In genomic region chr15:59380902-59381610, GRCh38 we compare ENCODE assay signal across 32 cellular contexts. TPM values are rescaled to one million over a fixed set of nuclear protein-coding genes. Genes with fewer than 3 reads are reported as not detected.
A peak's percentile ranks its signal among the peaks of the same experiment; 100 is the strongest.
DNase-seq lines count a peak whose midpoint lies in the region; ATAC-seq and TF ChIP-seq lines count a peak whose summit lies in the region.
"Had no signal": no experiment of that assay in that cellular context is flagged by ENCODE, and none has a peak within 500 bp of the region (broad histone marks: within the 10 kb centered on the region; RNA-seq: fewer than 3 reads in every experiment).

No MANE protein-coding gene starts in this region.

- H3K79me1 ChIP-seq in IMR-90 (ENCODE audit: low read depth in 1 of 2, low read length in 2 of 2) = 0 out of 4 replicates have a peak, but pooled peaks cover 0 to 3% of the 10 kb centered on the region in 2 experiments

- H3K27me3 ChIP-seq in IMR-90 (ENCODE audit: control insufficient read depth, insufficient read depth, low read length) (no peaks in the 10 kb centered on the region), tibial artery (no peaks in the 10 kb centered on the region)
- H3K27me3 ChIP-seq: SJCRH30, testis had no signal

- CTCF ChIA-PET in IMR-90 (lab: Yijun Ruan, JAX) = interaction anchor here (0.6 kb wide), 1 partner anchor 211 kb away, joined by 3 read pairs; no protein-coding TSS in a partner anchor
- CTCF ChIA-PET in activated naive CD4-positive, alpha-beta T cell treated with anti-CD3 and anti-CD28 coated beads for 36 hours (lab: Charles Lee) = no interaction called here

- H3K4me3 Mint-ChIP-seq in endothelial cell (ENCODE audit: unreplicated experiment) (peak overlapping the region; percentile 47), nephron progenitor cell (no peak overlapping the region)
- no peak overlapping the region for H3K4me3 Mint-ChIP-seq in activated naive CD4-positive, alpha-beta T cell treated with anti-CD3 and anti-CD28 coated beads for 36 hours
- H3K4me3 Mint-ChIP-seq: activated CD4-positive, alpha-beta memory T cell treated with anti-CD3 and anti-CD28 coated beads, Interleukin-2, amount 10 ng/mL, durations not matched to agents 7 days and 5 days; activated T-helper 17 cell treated with anti-CD3 and anti-CD28 coated beads, Interleukin-2, amount 50 U/mL, for 72 hours; CD8-positive, alpha-beta T cell; immature natural killer cell; T-helper 1 cell treated with Interleukin-12 subunit alpha and Interleukin-12 subunit beta and Interleukin-4 antibody, amounts not matched to agents 30 μg/mL and 1 μg/mL, for 36 hours had no signal

- no peak overlapping the region; the same call in 1 of the 2 replicates for H4K91ac ChIP-seq in IMR-90 (ENCODE audit: insufficient read depth, low read depth, low read length)

- peaks cover 7% of the 10 kb centered on the region for H3K9me1 ChIP-seq in IMR-90 (ENCODE audit: insufficient read depth, low read length)

- peak overlapping the region; percentile 90; the same call in 1 of the 2 replicates for H2AK5ac ChIP-seq in IMR-90 (ENCODE audit: low read depth, low read length)

- DNase-seq in Caki2 (ENCODE audit: low read depth) (peak; percentile 30), IMR-90 (no peak), endothelial cell (ENCODE audit: low spot score) (no peak), nephron progenitor cell (peak; percentile 64), SW 1271 (lab: John Stamatoyannopoulos, UW) (no peak), tibial artery (no peak), C1 segment of cervical spinal cord (lab: John Stamatoyannopoulos, UW) (no peak)
- DNase-seq in activated naive CD4-positive, alpha-beta T cell treated with anti-CD3 and anti-CD28 coated beads for 36 hours = no peak
- DNase-seq: activated CD4-positive, alpha-beta memory T cell treated with anti-CD3 and anti-CD28 coated beads, Interleukin-2, amount 10 ng/mL, durations not matched to agents 7 days and 5 days; activated CD4-positive, alpha-beta T cell treated with anti-CD3 and anti-CD28 coated beads for 1 hour; activated CD8-positive, alpha-beta memory T cell treated with anti-CD3 and anti-CD28 coated beads, Interleukin-2, amount 50 U/mL, for 48 hours; anterior cingulate cortex; CD8-positive, alpha-beta T cell; DMS153; effector memory CD4-positive, alpha-beta T cell; foreskin melanocyte; GM23248; immature natural killer cell; naive B cell; NCI-H1092; NCI-H187; NCI-H526; occipital lobe; SJCRH30; stimulated activated naive CD8-positive, alpha-beta T cell treated with anti-CD3 and anti-CD28 coated beads, Interleukin-15, Interleukin-2, amounts not matched to agents 100 U/mL and 50 U/mL, for 24 hours; testis had no signal

- no peak for ATAC-seq in IMR-90 (ENCODE audit: low read depth)
- ATAC-seq: activated naive CD4-positive, alpha-beta T cell treated with anti-CD3 and anti-CD28 coated beads, Interleukin-2, amount 50 U/mL, for 72 hours; activated T-helper 17 cell treated with anti-CD3 and anti-CD28 coated beads, Interleukin-2, amount 50 U/mL, for 72 hours; CD8-positive, alpha-beta T cell; left lobe of liver; stimulated activated naive CD8-positive, alpha-beta T cell treated with anti-CD3 and anti-CD28 coated beads, Interleukin-15, Interleukin-2, amounts not matched to agents 100 U/mL and 50 U/mL, for 24 hours had no signal

- TF ChIP-seq CTCF in IMR-90 (conservative IDR thresholded peaks at IDR 0.05; ENCODE audit: low read depth, low read length) (no peak), endothelial cell (IDR thresholded peaks at IDR 0.05; ENCODE audit: unreplicated experiment) (no peak), nephron progenitor cell (IDR thresholded peaks at IDR 0.05) (no peak), tibial artery (IDR thresholded peaks at IDR 0.05) (no peak)

- in situ Hi-C loops in Caki2 (cut with HindIII; ENCODE audit: low pct_unique_long_range_greater_than_20kb, low sequenced_read_pairs) (no loop called here), IMR-90 (cut with MboI; ENCODE audit: low sequenced_read_pairs) (no loop called here)

- no peak for TF ChIP-seq POLR2A in IMR-90 (IDR thresholded peaks at IDR 0.05; ENCODE audit: low read depth, low read length)

- H3K27me3 Mint-ChIP-seq in endothelial cell (ENCODE audit: unreplicated experiment) = no peaks in the 10 kb centered on the region
- no peaks in the 10 kb centered on the region for H3K27me3 Mint-ChIP-seq in nephron progenitor cell (ENCODE audit: low read depth, poor library complexity)
- H3K27me3 Mint-ChIP-seq in activated naive CD4-positive, alpha-beta T cell treated with anti-CD3 and anti-CD28 coated beads for 36 hours (ENCODE audit: low read depth) = peaks cover 2% of the 10 kb centered on the region
- H3K27me3 Mint-ChIP-seq: naive B cell had no signal

- dilution Hi-C loops in IMR-90 (cut with HindIII; ENCODE audit: low sequenced_read_pairs, unreplicated experiment) = no loop called here

- no peak for TF ChIP-seq RAD21 in IMR-90 (IDR thresholded peaks at IDR 0.05; ENCODE audit: low read length)

- H4K20me1 ChIP-seq in IMR-90 (ENCODE audit: insufficient read depth, low read length) = no peaks in the 10 kb centered on the region

- H3K27ac Mint-ChIP-seq in endothelial cell (ENCODE audit: unreplicated experiment) = no peak overlapping the region
- peak overlapping the region; percentile 95 for H3K27ac Mint-ChIP-seq in nephron progenitor cell
- H3K27ac Mint-ChIP-seq in activated naive CD4-positive, alpha-beta T cell treated with anti-CD3 and anti-CD28 coated beads for 36 hours = no peak overlapping the region
- H3K27ac Mint-ChIP-seq: activated CD4-positive, alpha-beta memory T cell treated with anti-CD3 and anti-CD28 coated beads, Interleukin-2, amount 10 ng/mL, durations not matched to agents 7 days and 5 days; activated naive CD4-positive, alpha-beta T cell treated with anti-CD3 and anti-CD28 coated beads, Interleukin-2, amount 50 U/mL, for 72 hours; activated T-helper 17 cell treated with anti-CD3 and anti-CD28 coated beads, Interleukin-2, amount 50 U/mL, for 72 hours; CD8-positive, alpha-beta T cell; T-helper 1 cell treated with Interleukin-12 subunit alpha and Interleukin-12 subunit beta and Interleukin-4 antibody, amounts not matched to agents 30 μg/mL and 1 μg/mL, for 36 hours had no signal

- no peak overlapping the region for H3K56ac ChIP-seq in IMR-90 (ENCODE audit: extremely low read depth, insufficient read depth, low read length)

- H3K18ac ChIP-seq in IMR-90 (ENCODE audit: low read depth, low read length) = no peak overlapping the region

- no CpG with 5 or more reads among the region's 7 CpGs for WGBS in IMR-90 (ENCODE audit: extremely low coverage in 2 of 2, insufficient read length in 1 of 2), 2 experiments

- H2BK5ac ChIP-seq in IMR-90 (ENCODE audit: low read depth, low read length, poor library complexity, severe bottlenecking) = peak overlapping the region; percentile 21

- peak overlapping the region; percentile 72 for H3K4ac ChIP-seq in IMR-90 (ENCODE audit: low read depth, low read length)

- no peaks in the 10 kb centered on the region for H3K36me3 Mint-ChIP-seq in endothelial cell (ENCODE audit: low read depth, unreplicated experiment)
- H3K36me3 Mint-ChIP-seq in nephron progenitor cell (ENCODE audit: low read depth) = peaks cover 5% of the 10 kb centered on the region
- no peaks in the 10 kb centered on the region for H3K36me3 Mint-ChIP-seq in activated naive CD4-positive, alpha-beta T cell treated with anti-CD3 and anti-CD28 coated beads for 36 hours (ENCODE audit: low read depth)
- H3K36me3 Mint-ChIP-seq: activated naive CD4-positive, alpha-beta T cell treated with anti-CD3 and anti-CD28 coated beads, Interleukin-2, amount 50 U/mL, for 72 hours; CD8-positive, alpha-beta T cell; immature natural killer cell had no signal

- H2AFZ ChIP-seq in IMR-90 (replicated peaks; ENCODE audit: low read length, poor library complexity) = peak overlapping the region; percentile 78
- H2AFZ ChIP-seq: GM23248 had no signal

- H3K4me3 ChIP-seq in IMR-90 (ENCODE audit: insufficient read depth, low read depth, low read length) (no peak overlapping the region), tibial artery (no peak overlapping the region)
- H3K4me3 ChIP-seq: coronary artery, GM23248, SJCRH30, testis had no signal

- H3K4me1 Mint-ChIP-seq in endothelial cell (ENCODE audit: unreplicated experiment) (no peaks in the 10 kb centered on the region), nephron progenitor cell (peaks cover 9% of the 10 kb centered on the region)
- no peaks in the 10 kb centered on the region for H3K4me1 Mint-ChIP-seq in activated naive CD4-positive, alpha-beta T cell treated with anti-CD3 and anti-CD28 coated beads for 36 hours (ENCODE audit: low read depth)

- peak overlapping the region; percentile 64 for H2BK120ac ChIP-seq in IMR-90 (ENCODE audit: low read depth, low read length)

- peak overlapping the region; percentile 55 for H2AK9ac ChIP-seq in IMR-90 (replicated peaks; ENCODE audit: low read depth, low read length, poor library complexity)

- peak overlapping the region in 1 of 2 experiments; percentile 16; a peak in 1 of 4 replicates for H4K8ac ChIP-seq in IMR-90 (ENCODE audit: low read depth in 2 of 2, low read length in 2 of 2)

- H3K4me1 ChIP-seq in IMR-90 (ENCODE audit: control insufficient read depth, insufficient read depth, low read length) (0 out of 2 replicates have a peak, but pooled peaks cover 4% of the 10 kb centered on the region), tibial artery (no peaks in the 10 kb centered on the region)
- H3K4me1 ChIP-seq: SJCRH30, testis had no signal

- peak overlapping the region; percentile 16; the same call in 1 of the 2 replicates for H2BK20ac ChIP-seq in IMR-90 (ENCODE audit: low read depth, low read length)

- no peak overlapping the region for H4K5ac ChIP-seq in IMR-90 (ENCODE audit: low read depth, low read length)

- H3K9me3 Mint-ChIP-seq in endothelial cell (ENCODE audit: unreplicated experiment) (no peaks in the 10 kb centered on the region), nephron progenitor cell (no peaks in the 10 kb centered on the region)
- H3K9me3 Mint-ChIP-seq in activated naive CD4-positive, alpha-beta T cell treated with anti-CD3 and anti-CD28 coated beads for 36 hours = no peaks in the 10 kb centered on the region
- H3K9me3 Mint-ChIP-seq: activated CD4-positive, alpha-beta memory T cell treated with anti-CD3 and anti-CD28 coated beads, Interleukin-2, amount 10 ng/mL, durations not matched to agents 7 days and 5 days; activated naive CD4-positive, alpha-beta T cell treated with anti-CD3 and anti-CD28 coated beads, Interleukin-2, amount 50 U/mL, for 72 hours; activated T-helper 17 cell treated with anti-CD3 and anti-CD28 coated beads, Interleukin-2, amount 50 U/mL, for 72 hours; CD8-positive, alpha-beta T cell; immature natural killer cell; naive B cell; T-helper 1 cell treated with Interleukin-12 subunit alpha and Interleukin-12 subunit beta and Interleukin-4 antibody, amounts not matched to agents 30 μg/mL and 1 μg/mL, for 36 hours had no signal

- H3K4me2 ChIP-seq in IMR-90 (ENCODE audit: low read depth, low read length) = no peak overlapping the region

- H2BK15ac ChIP-seq in IMR-90 (ENCODE audit: low read depth, low read length) = peak overlapping the region; percentile 85; the same call in 2 of the 3 replicates

- H3K14ac ChIP-seq in IMR-90 (replicated peaks; ENCODE audit: low read depth, low read length) = peak overlapping the region; percentile 63

- no TSS peak for BruUV-seq in IMR-90 (replicated peaks; lab: Mats Ljungman, UMichigan)

- no peaks in the 10 kb centered on the region for H3K9me3 ChIP-seq in IMR-90 (ENCODE audit: control insufficient read depth, insufficient read depth, low read length)
- H3K9me3 ChIP-seq in tibial artery = no peaks in the 10 kb centered on the region
- H3K9me3 ChIP-seq: SJCRH30, testis had no signal

- H3K23ac ChIP-seq in IMR-90 (ENCODE audit: low read depth, low read length) = peak overlapping the region; percentile 93

- H3K27ac ChIP-seq in IMR-90 (ENCODE audit: insufficient read depth, low read length) (no peak overlapping the region), tibial artery (no peak overlapping the region)
- H3K27ac ChIP-seq: coronary artery, GM23248, HL-60, SJCRH30, testis had no signal

- H3K36me3 ChIP-seq in IMR-90 (ENCODE audit: control insufficient read depth, insufficient read depth, low read length) = no peaks in the 10 kb centered on the region
- H3K36me3 ChIP-seq in tibial artery = peaks cover 0 to 15% (median 9%) of the 10 kb centered on the region in 3 donors
- H3K36me3 ChIP-seq: SJCRH30 had no signal

- intact Hi-C loops in IMR-90 (cut with micrococcal nuclease) = no loop called here
- intact Hi-C loops in activated naive CD4-positive, alpha-beta T cell treated with anti-CD3 and anti-CD28 coated beads for 36 hours (cut with micrococcal nuclease) = no loop called here
- intact Hi-C loops in tibial artery (cut with DNase I; ENCODE audit: low total_unique reads) = no loop called here

- H3K9ac ChIP-seq in IMR-90 (ENCODE audit: low read depth, low read length) = no peak overlapping the region
- H3K9ac ChIP-seq: GM23248 had no signal

- POLR2A ChIA-PET in IMR-90 (lab: Charles Lee; ENCODE audit: unreplicated experiment) = no interaction called here

RNA-seq across cellular contexts. Expression of gene MYO1E, which starts 8.4 kb away (rescaled TPM):
- 104 and 137 TPM in 2 replicates for total RNA-seq in Caki2 (2014; rRNA removed; shearing (Covaris generic); ENCODE audit: low replicate concordance)
- 35.8 and 37.3 TPM in 2 replicates for total RNA-seq in IMR-90 (2012; rRNA removed)
- polyA plus RNA-seq in IMR-90 (2012; rRNA removed) = 13.4 and 13.5 TPM in 2 replicates
- polyA plus RNA-seq in IMR-90 (2012; cell fraction: cytosol; rRNA removed) = 15.1 and 17.9 TPM in 2 replicates
- 13.0 and 24.0 TPM in 2 replicates for polyA plus RNA-seq in IMR-90 (2012; cell fraction: nucleus; rRNA removed; ENCODE audit: low replicate concordance)
- total RNA-seq in endothelial cell (ENCODE audit: unreplicated experiment) = 146 TPM
- total RNA-seq in activated naive CD4-positive, alpha-beta T cell treated with anti-CD3 and anti-CD28 coated beads for 36 hours = 1 to 10 TPM; 1.4 to 2.9 TPM

RNA-seq across cellular contexts. Expression of gene FAM81A, which starts 56.9 kb away (rescaled TPM):
- 1.9 and 4.1 TPM in 2 replicates for total RNA-seq in Caki2 (2014; rRNA removed; shearing (Covaris generic); ENCODE audit: low replicate concordance)
- total RNA-seq in IMR-90 (2012; rRNA removed) (not detected in 2 replicates), endothelial cell (ENCODE audit: unreplicated experiment) (0.23 TPM)
- not detected in 2 replicates for polyA plus RNA-seq in IMR-90 (2012; rRNA removed)
- not detected in 2 replicates for polyA plus RNA-seq in IMR-90 (2012; cell fraction: cytosol; rRNA removed)
- polyA plus RNA-seq in IMR-90 (2012; cell fraction: nucleus; rRNA removed; ENCODE audit: low replicate concordance) = not detected in 2 replicates
- total RNA-seq in activated naive CD4-positive, alpha-beta T cell treated with anti-CD3 and anti-CD28 coated beads for 36 hours = under 1 TPM; 0.64 to 0.79 TPM
- total RNA-seq: activated T-helper 17 cell treated with anti-CD3 and anti-CD28 coated beads, Interleukin-2, amount 50 U/mL, for 72 hours; CD8-positive, alpha-beta T cell; left lobe of liver had no signal

Comparison
In these comparisons a context has a peak if more than half of its experiments do, and no peak if none do; other contexts are left out.
1. DNase-seq: peak in Caki2 (single experiment) and nephron progenitor cell (single experiment); none in IMR-90 (single experiment), endothelial cell (single experiment), SW 1271 (0 of 2), activated naive CD4-positive, alpha-beta T cell treated with anti-CD3 and anti-CD28 coated beads for 36 hours (single experiment), tibial artery (0 of 2) and C1 segment of cervical spinal cord (0 of 14).